ENCODE assay signal across 1 cellular context in genomic region chr22:21735198-21736083, GRCh38.
TF ChIP-seq lines count a peak whose summit lies in the region.

YPEL1 (minus strand) TSS chr22:21735794; CDS start chr22:21710744, 25,050 bp downstream.

TF ChIP-seq in WTC11, 78 proteins besides CTCF, POLR2A, EP300 and RAD21 (continued from another document):
- peak; percentile 62; the same call in 1 of the 2 replicates for TF ChIP-seq TEAD1 (CRISPR knock-in tag; IDR thresholded peaks at IDR 0.05)
- TF ChIP-seq FOXK1 (CRISPR knock-in tag; IDR thresholded peaks at IDR 0.05), result peak; percentile 68
TF ChIP-seq in WTC11: peak in this region for 15.
